ENCODE assay signal across 12 cellular contexts in the genomic region with DNA sequence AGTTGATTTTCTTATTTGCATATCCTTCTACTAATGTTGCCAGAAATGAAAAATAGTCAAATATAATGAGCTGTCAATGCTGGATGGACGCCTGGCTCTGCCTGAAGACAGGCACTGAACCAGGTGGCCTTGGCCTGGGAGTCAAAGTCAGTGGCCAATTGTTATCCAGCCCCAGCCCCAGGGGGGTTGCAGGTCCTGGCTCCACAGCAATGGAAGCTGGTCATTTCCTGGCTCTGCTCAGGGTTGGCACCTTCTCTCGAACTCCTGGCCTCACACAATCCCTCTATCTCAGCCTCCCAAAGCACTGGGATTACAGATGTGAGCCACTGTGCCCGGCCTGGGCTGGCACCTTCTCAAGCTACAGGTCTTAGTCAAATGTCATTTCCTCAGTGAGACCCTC.
"Had no signal": no experiment of that assay in that cellular context is flagged by ENCODE, and none has a peak within 500 bp of the region (broad histone marks: within the 10 kb centered on the region; RNA-seq: fewer than 3 reads in every experiment).

No MANE protein-coding gene starts in this region.

- H3K36me3 Mint-ChIP-seq: activated naive CD4-positive, alpha-beta T cell treated with anti-CD3 and anti-CD28 coated beads, Interleukin-2, amount 50 U/mL, for 24 hours; immature natural killer cell had no signal

- H3K27ac ChIP-seq: thyroid gland, uterus had no signal

- H3K4me1 Mint-ChIP-seq: activated CD4-positive, alpha-beta T cell treated with anti-CD3 and anti-CD28 coated beads, Interleukin-2, amount 10 ng/mL, durations not matched to agents 7 days and 5 days; activated naive CD4-positive, alpha-beta T cell treated with anti-CD3 and anti-CD28 coated beads, Interleukin-2, amount 50 U/mL, for 24 hours; immature natural killer cell; nephron had no signal

- H3K9me3 Mint-ChIP-seq: activated CD4-positive, alpha-beta T cell treated with anti-CD3 and anti-CD28 coated beads, Interleukin-2, amount 10 ng/mL, durations not matched to agents 7 days and 5 days; activated naive CD4-positive, alpha-beta T cell treated with anti-CD3 and anti-CD28 coated beads, Interleukin-2, amount 50 U/mL, for 24 hours; immature natural killer cell; nephron had no signal

- H3K27me3 ChIP-seq: thyroid gland, uterus had no signal

- H3K4me3 ChIP-seq: thyroid gland, uterus had no signal

- H3K4me3 Mint-ChIP-seq: activated CD4-positive, alpha-beta T cell treated with anti-CD3 and anti-CD28 coated beads, Interleukin-2, amount 10 ng/mL, durations not matched to agents 7 days and 5 days; activated naive CD4-positive, alpha-beta T cell treated with anti-CD3 and anti-CD28 coated beads, Interleukin-2, amount 50 U/mL, for 24 hours; immature natural killer cell; nephron had no signal

- H3K36me3 ChIP-seq: thyroid gland, uterus had no signal

- DNase-seq: activated CD4-positive, alpha-beta T cell treated with anti-CD3 and anti-CD28 coated beads, Interleukin-2, amount 10 ng/mL, durations not matched to agents 7 days and 5 days; activated CD4-positive, CD25-positive, alpha-beta regulatory T cell; activated CD8-positive, alpha-beta memory T cell treated with anti-CD3 and anti-CD28 coated beads for 24 hours; glutamatergic neuron; immature natural killer cell; left colon; occipital lobe; T-helper 2 cell; thyroid gland; uterus had no signal

- H3K4me1 ChIP-seq: thyroid gland, uterus had no signal

- H3K9me3 ChIP-seq: thyroid gland, uterus had no signal

- H3K27ac Mint-ChIP-seq: activated CD4-positive, alpha-beta T cell treated with anti-CD3 and anti-CD28 coated beads, Interleukin-2, amount 10 ng/mL, durations not matched to agents 7 days and 5 days; activated naive CD4-positive, alpha-beta T cell treated with anti-CD3 and anti-CD28 coated beads, Interleukin-2, amount 50 U/mL, for 24 hours; immature natural killer cell; nephron had no signal
